In genomic region chr16:24152826-24153225, GRCh38 we compare ENCODE assay signal across 15 cellular contexts.
"Had no signal": no experiment of that assay in that cellular context is flagged by ENCODE, and none has a peak within 500 bp of the region (broad histone marks: within the 10 kb centered on the region; RNA-seq: fewer than 3 reads in every experiment).

No MANE protein-coding gene starts in this region.

- ATAC-seq: esophagus mucosa, left colon had no signal

- H3K9me3 Mint-ChIP-seq: brain, endodermal cell, immature natural killer cell had no signal

- H3K4me3 Mint-ChIP-seq: activated CD4-positive, alpha-beta memory T cell treated with anti-CD3 and anti-CD28 coated beads for 36 hours; activated naive CD4-positive, alpha-beta T cell treated with anti-CD3 and anti-CD28 coated beads for 36 hours; brain; endodermal cell; immature natural killer cell had no signal

- H3K36me3 Mint-ChIP-seq: brain had no signal

- H3K4me3 ChIP-seq: SJSA1, tibial artery had no signal

- DNase-seq: activated CD4-positive, alpha-beta memory T cell treated with anti-CD3 and anti-CD28 coated beads for 36 hours; activated T-cell treated with anti-CD3 and anti-CD28 coated beads, Interleukin-2, amount 50 U/mL, for 48 hours; cerebellar nuclear complex; endodermal cell; glutamatergic neuron; immature natural killer cell; left colon; stimulated activated CD4-positive, alpha-beta T cell treated with anti-CD3 and anti-CD28 coated beads, Interleukin-15, amount 100 ng/mL, for 24 hours; stimulated activated CD4-positive, alpha-beta T cell treated with anti-CD3 and anti-CD28 coated beads, Interleukin-4, amount 100 ng/mL, for 24 hours; T-helper 9 cell; tibial artery had no signal

- H3K27me3 Mint-ChIP-seq: activated CD4-positive, alpha-beta memory T cell treated with anti-CD3 and anti-CD28 coated beads for 36 hours had no signal

- H3K27ac Mint-ChIP-seq: activated CD4-positive, alpha-beta memory T cell treated with anti-CD3 and anti-CD28 coated beads for 36 hours; activated naive CD4-positive, alpha-beta T cell treated with anti-CD3 and anti-CD28 coated beads for 36 hours; brain; endodermal cell had no signal
